Comparison of ENCODE assay signal across 7 cellular contexts in the genomic region with DNA sequence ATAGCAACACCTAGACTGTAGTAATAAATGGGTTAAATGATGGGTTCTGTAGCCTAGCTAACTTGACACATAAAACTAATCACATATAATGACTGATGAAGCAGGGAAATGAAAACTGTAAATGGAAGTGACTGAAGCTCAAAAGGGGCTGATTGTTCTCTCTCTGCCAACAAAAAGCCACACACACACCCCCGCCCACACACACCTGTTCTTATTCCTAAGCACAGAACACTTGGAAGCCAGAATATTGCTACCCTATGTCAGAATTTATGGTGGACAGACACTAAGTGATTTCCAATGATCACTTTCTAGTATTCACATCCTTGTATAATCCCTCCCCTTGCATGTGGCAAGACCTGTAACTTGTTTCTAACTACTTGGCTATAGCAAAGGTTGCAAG.
"Had no signal": no experiment of that assay in that cellular context is flagged by ENCODE, and none has a peak within 500 bp of the region (broad histone marks: within the 10 kb centered on the region; RNA-seq: fewer than 3 reads in every experiment).

No MANE protein-coding gene starts in this region.

- H2AFZ ChIP-seq: GM23338 had no signal

- FAIRE-seq: H1, H54, HTR-8/SVneo had no signal

- H3K4me3 Mint-ChIP-seq: GM23338, H9 had no signal

- H3K4me1 Mint-ChIP-seq: GM23338 had no signal

- H3K4me3 ChIP-seq: GM23338 had no signal

- DNase-seq: H9, HCEC 1CT, IMR-90 had no signal

- H3K9me3 Mint-ChIP-seq: GM23338, H9 had no signal

- H3K27ac Mint-ChIP-seq: GM23338, H9 had no signal

- H3K4me2 ChIP-seq: GM23338 had no signal
